In the genomic region with DNA sequence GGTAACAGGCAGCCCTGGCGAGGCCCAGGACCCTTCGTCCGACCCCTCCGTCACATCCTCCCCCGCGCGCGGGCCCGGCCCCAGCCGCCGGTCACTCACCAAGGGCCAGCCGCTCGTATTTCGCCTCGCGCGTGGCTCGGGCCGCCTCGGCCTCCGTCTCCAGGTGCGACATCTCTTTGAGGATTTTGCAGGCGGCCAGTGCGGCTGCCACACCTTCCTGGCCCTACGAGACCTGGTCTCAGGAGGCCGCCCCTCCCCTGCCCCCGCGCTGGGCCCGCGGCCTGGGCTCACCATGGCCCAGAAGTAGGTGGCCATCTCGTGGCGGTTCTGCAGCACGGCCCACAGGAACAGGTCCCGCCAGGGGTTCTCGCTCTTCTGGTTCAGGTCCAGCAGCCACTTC, we compare ENCODE assay signal across 7 cellular contexts. TPM values are rescaled to one million over a fixed set of nuclear protein-coding genes. Genes with fewer than 3 reads are reported as not detected.
"Had no signal": no experiment of that assay in that cellular context is flagged by ENCODE, and none has a peak within 500 bp of the region (broad histone marks: within the 10 kb centered on the region; RNA-seq: fewer than 3 reads in every experiment).

No MANE protein-coding gene starts in this region.

- H3K4me3 ChIP-seq: GM23248 had no signal

- H3K27ac ChIP-seq: GM23248 had no signal

- H2AFZ ChIP-seq: GM23248 had no signal

- FAIRE-seq: H1, H54, HepG2 had no signal

- H3K9ac ChIP-seq: GM23248 had no signal

- DNase-seq: GM23248, HCEC 1CT, KBM-7 had no signal

RNA-seq across cellular contexts. Expression of gene TRPM5, which starts 29.7 kb away (rescaled TPM):
- polyA plus RNA-seq: GM23248, IgD-negative memory B cell had no signal

RNA-seq across cellular contexts. Expression of gene KCNQ1, which starts 30.2 kb away (rescaled TPM):
- polyA plus RNA-seq: GM23248 had no signal

RNA-seq across cellular contexts. Expression of gene CD81, which starts 37.5 kb away (rescaled TPM):
- polyA plus RNA-seq: HepG2 had no signal
